Comparison of ENCODE assay signal across 9 cellular contexts in the genomic region with DNA sequence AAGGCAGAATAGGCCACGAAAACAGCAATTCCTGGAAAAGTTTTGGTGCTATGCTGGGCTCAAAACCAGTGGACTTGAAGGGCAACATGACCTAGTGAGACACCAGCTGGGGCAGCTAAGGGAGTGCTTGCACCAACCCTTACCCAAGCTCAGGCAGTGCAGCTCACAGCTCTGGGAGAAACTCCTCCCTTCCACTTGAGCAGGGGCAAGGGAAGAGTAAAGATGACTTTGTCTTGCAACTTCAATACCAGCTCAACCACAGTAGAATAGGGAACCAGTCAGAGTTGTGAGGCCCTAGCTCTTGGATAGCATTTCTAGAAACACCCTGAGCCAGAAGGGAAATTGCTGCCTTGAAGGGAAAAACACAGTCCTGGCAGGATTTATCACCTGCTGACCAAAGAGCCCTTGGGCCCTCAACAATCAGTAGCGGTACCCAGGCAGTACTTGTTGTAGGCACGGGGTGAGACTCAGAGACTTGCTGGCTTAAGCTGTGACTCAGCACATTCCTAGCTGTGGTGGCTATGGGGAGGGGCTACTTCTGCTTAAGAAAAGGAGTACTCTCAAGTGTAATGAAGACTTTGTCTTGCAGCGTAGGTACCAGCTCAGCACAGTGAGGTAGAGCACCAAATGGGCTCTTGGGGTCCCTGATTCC. TPM values are rescaled to one million over a fixed set of nuclear protein-coding genes. Genes with fewer than 3 reads are reported as not detected.
DNase-seq lines count a peak whose midpoint lies in the region; ATAC-seq and TF ChIP-seq lines count a peak whose summit lies in the region.
"Had no signal": no experiment of that assay in that cellular context is flagged by ENCODE, and none has a peak within 500 bp of the region (broad histone marks: within the 10 kb centered on the region; RNA-seq: fewer than 3 reads in every experiment).

No MANE protein-coding gene starts in this region.

- intact Hi-C loops in Calu3 (cut with micrococcal nuclease; ENCODE audit: unreplicated experiment): no loop called here

- H3K9me3 Mint-ChIP-seq in Calu3 (ENCODE audit: low read depth, unreplicated experiment) (no peaks in the 10 kb centered on the region), chondrocyte (ENCODE audit: low read depth) (peaks cover 17% of the 10 kb centered on the region)

- H3K9me3 ChIP-seq in Loucy (ENCODE audit: insufficient read depth, low read depth, low read length) (no peaks in the 10 kb centered on the region), mesodermal cell (ENCODE audit: control insufficient read depth, low read length) (no peaks in the 10 kb centered on the region)

- peaks cover 11% of the 10 kb centered on the region for H3K4me1 ChIP-seq in Loucy (ENCODE audit: insufficient read depth, low read length, poor library complexity, severe bottlenecking)
- H3K4me1 ChIP-seq in mesodermal cell (ENCODE audit: control insufficient read depth, insufficient read depth, low read length, poor library complexity, severe bottlenecking): peaks cover 14% of the 10 kb centered on the region

- H3K36me3 Mint-ChIP-seq in Calu3 (ENCODE audit: insufficient read depth, unreplicated experiment): no peaks in the 10 kb centered on the region
- peaks cover 2% of the 10 kb centered on the region for H3K36me3 Mint-ChIP-seq in chondrocyte (ENCODE audit: low read depth)

- no peaks in the 10 kb centered on the region for H3K9me2 ChIP-seq in Loucy (replicated peaks; ENCODE audit: low read depth, low read length)

- H3K4me3 Mint-ChIP-seq in Calu3 (ENCODE audit: low read depth, unreplicated experiment) (no peak overlapping the region), chondrocyte (ENCODE audit: unreplicated experiment) (no peak overlapping the region)

- H2AFZ ChIP-seq in Loucy (ENCODE audit: low read length): peak overlapping the region; percentile 48

- H3K79me2 ChIP-seq in Loucy (ENCODE audit: insufficient read depth, low read length): no peaks in the 10 kb centered on the region

- 47 to 58% methylated on average over 4 of the region's 4 CpGs for WGBS in mesodermal cell (ENCODE audit: insufficient coverage in 2 of 2), 2 experiments

- no peaks in the 10 kb centered on the region for H3F3A ChIP-seq in Loucy (ENCODE audit: low read depth)

- CTCF ChIA-PET in Calu3 (lab: Charles Lee): no interaction called here

- H3K4me2 ChIP-seq in Loucy (ENCODE audit: low read depth, low read length, poor library complexity, severe bottlenecking): no peak overlapping the region

- peak overlapping the region; percentile 30 for H3K27ac ChIP-seq in mesodermal cell (ENCODE audit: low read depth, low read length, severe bottlenecking)

- peak; percentile 50 for DNase-seq in Calu3
- DNase-seq in chondrocyte (ENCODE audit: low spot score): no peak
- DNase-seq in stimulated activated naive CD8-positive, alpha-beta T cell treated with anti-CD3 and anti-CD28 coated beads, Interleukin-15, Interleukin-2, amounts not matched to agents 100 U/mL and 50 U/mL, for 24 hours: no peak
- DNase-seq in DMS153 (lab: John Stamatoyannopoulos, UW): no peak
- DNase-seq in activated effector memory CD4-positive, alpha-beta T cell treated with Interleukin-2 at 50 U/mL for 16 hours: no peak
- DNase-seq: T-helper 1 cell had no signal

- ATAC-seq in stimulated activated naive CD8-positive, alpha-beta T cell treated with anti-CD3 and anti-CD28 coated beads, Interleukin-15, Interleukin-2, amounts not matched to agents 100 U/mL and 50 U/mL, for 24 hours: no peak
- ATAC-seq in GM18505 (IDR thresholded peaks at IDR 0.05; ENCODE audit: unreplicated experiment): no peak

- BruUV-seq in Calu3 (replicated peaks; lab: Mats Ljungman, UMichigan): no TSS peak

- H3K4me1 Mint-ChIP-seq in Calu3 (ENCODE audit: low read depth, unreplicated experiment) (no peaks in the 10 kb centered on the region), chondrocyte (ENCODE audit: low read depth) (peaks cover 8% of the 10 kb centered on the region)

- no peaks in the 10 kb centered on the region for H4K20me1 ChIP-seq in Loucy (ENCODE audit: insufficient read depth, low read length, poor library complexity, severe bottlenecking)

- no peak for TF ChIP-seq POLR2A in GM18505 (IDR thresholded peaks at IDR 0.05; ENCODE audit: borderline replicate concordance, extremely low read depth, insufficient read depth, insufficient read length)

- TF ChIP-seq CTCF in Calu3 (IDR thresholded peaks at IDR 0.05; ENCODE audit: unreplicated experiment) (no peak), Loucy (conservative IDR thresholded peaks at IDR 0.05; ENCODE audit: low read length) (no peak), chondrocyte (IDR thresholded peaks at IDR 0.05) (no peak)

- H3K36me3 ChIP-seq in Loucy (ENCODE audit: insufficient read depth, low read length) (no peaks in the 10 kb centered on the region), mesodermal cell (ENCODE audit: control insufficient read depth, insufficient read depth, low read length) (no peaks in the 10 kb centered on the region)

- H3K4me3 ChIP-seq in Loucy (ENCODE audit: low read length, poor library complexity, severe bottlenecking) (no peak overlapping the region), mesodermal cell (ENCODE audit: extremely low read depth, insufficient read depth, low read length, poor library complexity, severe bottlenecking) (no peak overlapping the region)

- H3K27me3 Mint-ChIP-seq in Calu3 (ENCODE audit: unreplicated experiment): no peaks in the 10 kb centered on the region
- no peaks in the 10 kb centered on the region for H3K27me3 Mint-ChIP-seq in chondrocyte (ENCODE audit: low read depth)

- no peaks in the 10 kb centered on the region for H3K27me3 ChIP-seq in Loucy (ENCODE audit: insufficient read depth, low read length, poor library complexity, severe bottlenecking)

- H3K27ac Mint-ChIP-seq in Calu3 (ENCODE audit: unreplicated experiment) (peak overlapping the region; percentile 27), chondrocyte (ENCODE audit: unreplicated experiment) (peak overlapping the region; percentile 27)

- H3K9ac ChIP-seq in Loucy (ENCODE audit: low read depth, low read length, poor library complexity, severe bottlenecking): no peak overlapping the region

RNA-seq across cellular contexts. Expression of a gene that starts 19.7 kb away (rescaled TPM):
- 0.24 and 0.44 TPM in 2 replicates for total RNA-seq in Calu3 (2022)
- total RNA-seq in chondrocyte: 0.08 to 0.40 TPM (median 0.24 TPM) in 3 replicates
- polyA plus RNA-seq in mesodermal cell (2013, experiment 1 of 2): 4.0 TPM
- polyA plus RNA-seq in mesodermal cell (2013, experiment 2 of 2): 5.5 TPM
